25 cellular contexts compared by ENCODE assay signal in genomic region chr2:161488879-161489278, GRCh38.
"Had no signal": no experiment of that assay in that cellular context is flagged by ENCODE, and none has a peak within 500 bp of the region (broad histone marks: within the 10 kb centered on the region; RNA-seq: fewer than 3 reads in every experiment).

No MANE protein-coding gene starts in this region.

- H3K36me3 ChIP-seq: colonic mucosa, esophagus muscularis mucosa, esophagus squamous epithelium, gastrocnemius medialis, gastroesophageal sphincter, heart left ventricle, heart right ventricle had no signal

- H3K9me3 ChIP-seq: colonic mucosa, esophagus muscularis mucosa, esophagus squamous epithelium, gastrocnemius medialis, gastroesophageal sphincter, heart left ventricle had no signal

- H3K27ac ChIP-seq: colonic mucosa, coronary artery, dorsolateral prefrontal cortex, epithelial cell of prostate, esophagus muscularis mucosa, esophagus squamous epithelium, foreskin keratinocyte, gastrocnemius medialis, gastroesophageal sphincter, heart left ventricle, heart right ventricle, hepatocyte had no signal

- DNase-seq: colonic mucosa; cortex of kidney; dermis blood vessel endothelial cell; dorsolateral prefrontal cortex; effector CD4-positive, alpha-beta T cell; effector CD8-positive, alpha-beta T cell; effector memory CD4-positive, alpha-beta T cell; effector memory CD8-positive, alpha-beta T cell; endodermal cell; erythroblast; esophagus squamous epithelium; foreskin fibroblast; foreskin keratinocyte; foreskin melanocyte; gastrocnemius medialis; glutamatergic neuron; head of caudate nucleus; heart left ventricle; heart right ventricle had no signal

- ATAC-seq: effector memory CD8-positive, alpha-beta T cell; esophagus mucosa; foreskin keratinocyte; gastrocnemius medialis; gastroesophageal sphincter; heart left ventricle; heart right ventricle had no signal

- H3K27me3 ChIP-seq: colonic mucosa, dorsolateral prefrontal cortex, esophagus muscularis mucosa, esophagus squamous epithelium, foreskin keratinocyte, gastrocnemius medialis, gastroesophageal sphincter, heart left ventricle, heart right ventricle, hepatocyte had no signal

- H3K4me3 ChIP-seq: colonic mucosa, coronary artery, dorsolateral prefrontal cortex, esophagus muscularis mucosa, esophagus squamous epithelium, gastrocnemius medialis, gastroesophageal sphincter, heart left ventricle, heart right ventricle, hepatocyte had no signal

- H3K4me1 ChIP-seq: colonic mucosa, esophagus muscularis mucosa, esophagus squamous epithelium, foreskin keratinocyte, gastrocnemius medialis, gastroesophageal sphincter, heart left ventricle, heart right ventricle had no signal
